In the genomic region with DNA sequence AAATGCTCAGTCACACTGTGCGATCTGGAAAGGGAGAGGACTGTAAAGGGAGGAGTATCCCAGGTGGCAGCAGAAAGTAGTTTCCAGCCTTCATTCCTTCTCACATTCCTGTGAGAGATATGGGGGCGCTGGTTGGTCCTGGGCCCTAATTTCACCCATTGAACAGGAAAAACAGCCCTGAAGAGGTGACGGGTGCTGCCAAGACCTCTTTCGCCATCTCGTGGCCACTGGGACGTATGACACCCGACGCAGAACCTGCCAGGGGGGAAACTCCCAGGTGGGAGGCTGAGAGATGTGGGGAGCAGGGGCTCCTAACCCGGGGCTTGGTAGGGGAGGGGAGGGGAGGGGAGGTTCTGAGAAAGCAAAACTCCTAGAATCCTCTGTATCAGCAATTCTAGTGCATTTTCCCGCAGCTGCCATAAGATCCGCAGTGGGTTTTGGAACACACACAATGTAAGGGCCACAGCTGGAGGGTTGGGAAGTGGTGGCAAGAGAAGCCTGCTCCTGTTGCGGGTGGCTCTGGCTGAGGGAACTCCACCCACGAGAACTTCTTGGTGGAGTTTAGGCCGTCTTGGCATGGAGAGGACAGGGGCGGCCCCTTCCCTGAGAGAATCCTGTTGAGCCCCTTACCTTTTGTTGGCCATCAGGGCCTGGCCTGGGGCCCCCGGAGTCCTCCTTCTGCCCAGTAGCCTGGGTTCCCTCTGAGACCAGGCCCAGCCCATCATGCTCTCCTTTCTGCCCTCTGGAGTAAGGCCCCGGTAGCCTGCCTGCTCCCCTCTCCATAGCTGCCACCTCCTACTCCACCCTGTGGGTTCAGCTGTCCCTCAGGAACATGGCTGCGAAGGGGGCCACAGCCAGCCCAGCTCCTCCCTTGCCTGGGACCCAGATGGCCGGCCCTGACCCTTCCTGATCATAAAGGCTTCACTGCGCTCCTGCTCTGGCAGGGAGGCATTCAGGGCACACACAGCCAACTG, we compare ENCODE assay signal across 8 cellular contexts.
DNase-seq lines count a peak whose midpoint lies in the region; ATAC-seq and TF ChIP-seq lines count a peak whose summit lies in the region.

No MANE protein-coding gene starts in this region.

- no TSS peak for BruUV-seq in Caco-2 (replicated peaks; lab: Mats Ljungman, UMichigan)

- TF ChIP-seq CTCF in Caco-2 (IDR thresholded peaks at IDR 0.05; ENCODE audit: insufficient read depth in 1 of 2, low read depth in 1 of 2, low read length in 1 of 2, severe bottlenecking in 1 of 2, unreplicated experiment in 1 of 2): peak; percentile 65 to 70
- peak; percentile 42 for TF ChIP-seq CTCF in RWPE2 (IDR thresholded peaks at IDR 0.05; ENCODE audit: poor library complexity, severe bottlenecking)
- peak; percentile 84 for TF ChIP-seq CTCF in kidney epithelial cell (IDR thresholded peaks at IDR 0.05; ENCODE audit: insufficient read depth, low read length, poor library complexity, severe bottlenecking)

- H3K4me3 ChIP-seq in Caco-2 (ENCODE audit: low read depth, low read length) (no peak overlapping the region), RWPE2 (ENCODE audit: severe bottlenecking) (no peak overlapping the region), kidney epithelial cell (ENCODE audit: low read depth, low read length) (no peak overlapping the region)

- intact Hi-C loops in Caco-2 (cut with micrococcal nuclease; ENCODE audit: unreplicated experiment): loop anchor here (5.0 kb wide), 2 partner anchors 46 to 416 kb away; no protein-coding TSS in a partner anchor

- H3K9me3 Mint-ChIP-seq in Caco-2 (ENCODE audit: unreplicated experiment): no peaks in the 10 kb centered on the region

- H3K9me3 ChIP-seq in Caco-2 (no peaks in the 10 kb centered on the region), RWPE2 (ENCODE audit: severe bottlenecking) (no peaks in the 10 kb centered on the region)

- no peak overlapping the region for H3K4me3 Mint-ChIP-seq in Caco-2 (ENCODE audit: unreplicated experiment)

- H3K27ac ChIP-seq in RWPE2 (ENCODE audit: poor library complexity, severe bottlenecking): no peak overlapping the region

- DNase-seq in Caco-2 (peak; percentile 42 to 48), RWPE2 (ENCODE audit: low spot score) (no peak), amniotic epithelial cell (ENCODE audit: low read depth) (peak; percentile 8), kidney epithelial cell (ENCODE audit: low read depth) (no peak), NCI-H187 treated with DMSO at 0.1 percent for 48 hours (lab: John Stamatoyannopoulos, UW) (no peak)
- peak; percentile 7 to 40 (median 8) for DNase-seq in stimulated activated CD4-positive, alpha-beta T cell treated with anti-CD3 and anti-CD28 coated beads, TNF-alpha, amount 100 ng/mL, for 48 hours (ENCODE audit: low read depth in 3 of 3)

- H3K27ac Mint-ChIP-seq in Caco-2 (ENCODE audit: unreplicated experiment): no peak overlapping the region

- H3K4me1 ChIP-seq in Caco-2: no peaks in the 10 kb centered on the region
- no peaks in the 10 kb centered on the region for H3K4me1 ChIP-seq in RWPE2 (ENCODE audit: insufficient read depth, poor library complexity, severe bottlenecking)

- H3K27me3 ChIP-seq in Caco-2 (replicated peaks; ENCODE audit: control insufficient read depth, insufficient read depth, low read length): no peaks in the 10 kb centered on the region
- no peaks in the 10 kb centered on the region for H3K27me3 ChIP-seq in RWPE2 (ENCODE audit: insufficient read depth, poor library complexity, severe bottlenecking)
- H3K27me3 ChIP-seq in kidney epithelial cell (ENCODE audit: control insufficient read depth, insufficient read depth, low read length): no peaks in the 10 kb centered on the region

- no peaks in the 10 kb centered on the region for H3K4me1 Mint-ChIP-seq in Caco-2 (ENCODE audit: low read depth, unreplicated experiment)

- no peaks in the 10 kb centered on the region for H3K27me3 Mint-ChIP-seq in Caco-2 (ENCODE audit: insufficient read depth, unreplicated experiment)

- H3K36me3 ChIP-seq in Caco-2 (ENCODE audit: control insufficient read depth, insufficient read depth, low read length) (no peaks in the 10 kb centered on the region), RWPE2 (ENCODE audit: low read depth) (no peaks in the 10 kb centered on the region), kidney epithelial cell (ENCODE audit: control insufficient read depth, insufficient read depth, low read length) (no peaks in the 10 kb centered on the region)

- POLR2A ChIA-PET in Caco-2 (lab: Charles Lee): no interaction called here

- CTCF ChIA-PET in Caco-2 (lab: Charles Lee): no interaction called here

- H3K36me3 Mint-ChIP-seq in Caco-2 (ENCODE audit: insufficient read depth, unreplicated experiment): no peaks in the 10 kb centered on the region

- ATAC-seq in GM19035 (IDR thresholded peaks at IDR 0.05; ENCODE audit: unreplicated experiment) (peak; percentile 84), HG03432 (IDR thresholded peaks at IDR 0.05; ENCODE audit: unreplicated experiment) (peak; percentile 83), RWPE2 (ENCODE audit: low read depth) (no peak)

Comparison
In these comparisons a context has a peak if more than half of its experiments do, and no peak if none do; other contexts are left out.
1. DNase-seq: peak in Caco-2 (2 of 2), amniotic epithelial cell (single experiment) and stimulated activated CD4-positive, alpha-beta T cell treated with anti-CD3 and anti-CD28 coated beads, TNF-alpha, amount 100 ng/mL, for 48 hours (3 of 3); none in RWPE2 (single experiment), kidney epithelial cell (single experiment) and NCI-H187 treated with DMSO at 0.1 percent for 48 hours (single experiment).
2. Peak in every context shown above with its lines, with median percentiles within 50 percentile points of each other: CTCF ChIP-seq.